In the genomic region with DNA sequence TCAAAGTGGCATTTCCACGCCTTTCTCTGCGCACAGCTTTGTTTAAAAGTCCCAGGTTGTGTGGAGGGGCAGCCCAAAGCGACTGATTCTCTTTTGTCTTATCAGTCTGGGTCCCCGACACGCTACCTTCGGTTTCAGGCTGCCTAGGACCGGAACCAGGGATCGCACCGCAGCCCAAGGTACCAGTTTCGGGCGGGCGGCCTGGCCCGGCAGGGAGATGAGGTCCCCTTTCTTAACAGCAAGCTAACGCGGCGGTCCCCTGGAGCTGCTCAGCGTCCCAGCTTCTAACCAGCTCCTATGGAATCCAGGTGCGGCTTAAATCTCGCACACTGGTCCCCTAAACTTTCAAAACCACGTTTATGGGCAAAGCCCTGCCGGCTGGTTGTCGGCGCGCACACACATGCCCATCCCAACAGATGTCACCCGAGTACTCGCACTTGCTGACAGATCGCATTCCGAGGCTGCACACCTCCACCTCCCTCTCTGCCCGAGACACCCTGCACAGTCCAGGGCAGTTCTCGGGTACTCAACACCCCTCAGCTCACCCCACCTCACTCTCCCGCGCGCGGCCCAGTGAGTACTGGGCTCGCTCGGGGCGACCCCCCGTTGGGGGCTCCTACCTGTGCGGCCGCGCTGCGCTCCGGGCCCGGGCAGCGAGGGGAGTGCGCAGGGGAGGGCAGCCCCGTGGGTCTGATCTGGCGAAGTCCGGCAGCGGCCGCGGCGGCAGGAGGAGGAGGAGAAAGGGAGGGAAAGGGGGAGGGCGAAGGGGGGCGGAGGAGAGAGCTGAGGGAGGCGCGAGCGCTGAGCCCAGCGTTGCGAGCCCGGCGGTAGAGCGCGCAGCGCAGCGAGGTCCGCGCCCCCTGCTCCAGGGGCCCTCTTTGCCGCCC, we compare ENCODE assay signal across 8 cellular contexts. TPM values are rescaled to one million over a fixed set of nuclear protein-coding genes. Genes with fewer than 3 reads are reported as not detected.
DNase-seq lines count a peak whose midpoint lies in the region; ATAC-seq and TF ChIP-seq lines count a peak whose summit lies in the region.

EFEMP1 (minus strand) TSS at position 692 of the 887 bp plus-strand sequence. CDS start 1,342 bp downstream, outside the sequence.

- no peak within 1 kb of the TSS for H3K4me3 Mint-ChIP-seq in activated CD4-positive, alpha-beta T cell treated with anti-CD3 and anti-CD28 coated beads, Interleukin-2, amount 10 ng/mL, durations not matched to agents 24 days and 14 days
- peak within 1 kb of the TSS; percentile 23 for H3K4me3 Mint-ChIP-seq in activated naive CD8-positive, alpha-beta T cell treated with anti-CD3 and anti-CD28 coated beads, Interleukin-2, amount 10 ng/mL, durations not matched to agents 7 days and 5 days

- H3K27me3 Mint-ChIP-seq in activated CD4-positive, alpha-beta T cell treated with anti-CD3 and anti-CD28 coated beads, Interleukin-2, amount 10 ng/mL, durations not matched to agents 24 days and 14 days = peaks cover 47% of the 10 kb centered on the region
- H3K27me3 Mint-ChIP-seq in activated naive CD8-positive, alpha-beta T cell treated with anti-CD3 and anti-CD28 coated beads, Interleukin-2, amount 10 ng/mL, durations not matched to agents 7 days and 5 days = peaks cover 48% of the 10 kb centered on the region

- H3K4me3 ChIP-seq in heart left ventricle = peak within 1 kb of the TSS; percentile 8 to 86 (median 68)

- intact Hi-C loops in activated CD4-positive, alpha-beta T cell treated with anti-CD3 and anti-CD28 coated beads, Interleukin-2, amount 10 ng/mL, durations not matched to agents 24 days and 14 days (cut with micrococcal nuclease) = no loop called here
- intact Hi-C loops in heart left ventricle (cut with DNase I) = no loop called here
- intact Hi-C loops in posterior vena cava (cut with DNase I) = no loop called here

- TF ChIP-seq POLR2A in heart left ventricle (IDR thresholded peaks at IDR 0.05) = peak in 1 of 2 donors; percentile 5

- 1% methylated on average over 47 to 69 of the region's 69 CpGs for WGBS in heart left ventricle, 4 donors

- H3K27me3 ChIP-seq in heart left ventricle = peaks cover 0 to 48% (median 8%) of the 10 kb centered on the region in 9 donors

- H3K9me3 ChIP-seq in heart left ventricle = no peaks in the 10 kb centered on the region

- peak; percentile 6 for DNase-seq in activated CD4-positive, alpha-beta T cell treated with anti-CD3 and anti-CD28 coated beads for 48 hours
- DNase-seq in activated CD4-positive, alpha-beta T cell treated with anti-CD3 and anti-CD28 coated beads, Interleukin-2, amount 10 ng/mL, durations not matched to agents 24 days and 14 days = no peak
- DNase-seq in HuH-7 (ENCODE audit: low spot score) (peak; percentile 80), heart left ventricle (peak; percentile 51 to 78 (median 63)), posterior vena cava (ENCODE audit: low spot score) (peak; percentile 91), cerebellar nuclear complex (lab: John Stamatoyannopoulos, UW) (no peak)
- DNase-seq in activated naive CD8-positive, alpha-beta T cell treated with anti-CD3 and anti-CD28 coated beads, Interleukin-2, amount 10 ng/mL, durations not matched to agents 7 days and 5 days = peak; percentile 26
- no peak for DNase-seq in stimulated activated CD4-positive, alpha-beta T cell treated with anti-CD3 and anti-CD28 coated beads, Interleukin-2, amount 100 ng/mL, for 24 hours

- H3K27ac ChIP-seq in heart left ventricle = peak within 1 kb of the TSS in 8 of 12 donors; percentile 42 to 74 (median 46)

- H3K9me3 Mint-ChIP-seq in activated CD4-positive, alpha-beta T cell treated with anti-CD3 and anti-CD28 coated beads, Interleukin-2, amount 10 ng/mL, durations not matched to agents 24 days and 14 days = no peaks in the 10 kb centered on the region
- H3K9me3 Mint-ChIP-seq in activated naive CD8-positive, alpha-beta T cell treated with anti-CD3 and anti-CD28 coated beads, Interleukin-2, amount 10 ng/mL, durations not matched to agents 7 days and 5 days = no peaks in the 10 kb centered on the region

- POLR2A ChIA-PET in activated naive CD8-positive, alpha-beta T cell treated with anti-CD3 and anti-CD28 coated beads, Interleukin-2, amount 10 ng/mL, durations not matched to agents 7 days and 5 days (lab: Charles Lee) = no interaction called here

- no peak for TF ChIP-seq CTCF in heart left ventricle (IDR thresholded peaks at IDR 0.05)

- H3K4me1 Mint-ChIP-seq in activated CD4-positive, alpha-beta T cell treated with anti-CD3 and anti-CD28 coated beads, Interleukin-2, amount 10 ng/mL, durations not matched to agents 24 days and 14 days = no peaks in the 10 kb centered on the region
- H3K4me1 Mint-ChIP-seq in activated naive CD8-positive, alpha-beta T cell treated with anti-CD3 and anti-CD28 coated beads, Interleukin-2, amount 10 ng/mL, durations not matched to agents 7 days and 5 days = peaks cover 6% of the 10 kb centered on the region

- H3K36me3 ChIP-seq in heart left ventricle = peaks cover 0 to 4% (median 0%) of the 10 kb centered on the region in 9 donors

- no peak for ATAC-seq in activated naive CD8-positive, alpha-beta T cell treated with anti-CD3 and anti-CD28 coated beads, Interleukin-2, amount 10 ng/mL, durations not matched to agents 7 days and 5 days (ENCODE audit: low read depth)
- ATAC-seq in heart left ventricle = peak; percentile 73 to 95 (median 90)

- H3K27ac Mint-ChIP-seq in activated CD4-positive, alpha-beta T cell treated with anti-CD3 and anti-CD28 coated beads, Interleukin-2, amount 10 ng/mL, durations not matched to agents 24 days and 14 days = no peak within 1 kb of the TSS
- no peak within 1 kb of the TSS for H3K27ac Mint-ChIP-seq in activated naive CD8-positive, alpha-beta T cell treated with anti-CD3 and anti-CD28 coated beads, Interleukin-2, amount 10 ng/mL, durations not matched to agents 7 days and 5 days

- H3K36me3 Mint-ChIP-seq in activated CD4-positive, alpha-beta T cell treated with anti-CD3 and anti-CD28 coated beads, Interleukin-2, amount 10 ng/mL, durations not matched to agents 24 days and 14 days (ENCODE audit: low read depth) = no peaks in the 10 kb centered on the region
- no peaks in the 10 kb centered on the region for H3K36me3 Mint-ChIP-seq in activated naive CD8-positive, alpha-beta T cell treated with anti-CD3 and anti-CD28 coated beads, Interleukin-2, amount 10 ng/mL, durations not matched to agents 7 days and 5 days

- peaks cover 0 to 19% (median 0%) of the 10 kb centered on the region in 12 donors for H3K4me1 ChIP-seq in heart left ventricle

RNA-seq across cellular contexts. Expression of gene EFEMP1, which starts in this region (rescaled TPM):
- not detected in 2 replicates for total RNA-seq in activated CD4-positive, alpha-beta T cell treated with anti-CD3 and anti-CD28 coated beads, Interleukin-2, amount 10 ng/mL, durations not matched to agents 24 days and 14 days
- not detected for total RNA-seq in activated naive CD8-positive, alpha-beta T cell treated with anti-CD3 and anti-CD28 coated beads, Interleukin-2, amount 10 ng/mL, durations not matched to agents 7 days and 5 days
- total RNA-seq in heart left ventricle (100 to 1,000 TPM in 2 of 9 donors, 10 to 100 TPM in 7; 25.0 to 201 (median 34.4) TPM), posterior vena cava (100 to 1,000 TPM; 327 to 476 TPM)
- polyA plus RNA-seq in heart left ventricle = 10 to 100 TPM; 11.3 to 36.5 TPM

Comparison
In these comparisons a context has a peak if more than half of its experiments do, and no peak if none do; other contexts are left out.
1. RNA of gene EFEMP1 (total RNA-seq): 327 to 476 TPM in posterior vena cava and 25.0 to 201 TPM in heart left ventricle; not detected in activated CD4-positive, alpha-beta T cell treated with anti-CD3 and anti-CD28 coated beads, Interleukin-2, amount 10 ng/mL, durations not matched to agents 24 days and 14 days and not detected in activated naive CD8-positive, alpha-beta T cell treated with anti-CD3 and anti-CD28 coated beads, Interleukin-2, amount 10 ng/mL, durations not matched to agents 7 days and 5 days; every median in the first group is over 10 times any median in the second.
2. DNase-seq: peak in activated CD4-positive, alpha-beta T cell treated with anti-CD3 and anti-CD28 coated beads for 48 hours (single experiment), HuH-7 (single experiment), heart left ventricle (5 of 5) and posterior vena cava (single experiment); none in activated CD4-positive, alpha-beta T cell treated with anti-CD3 and anti-CD28 coated beads, Interleukin-2, amount 10 ng/mL, durations not matched to agents 24 days and 14 days (single experiment), cerebellar nuclear complex (0 of 2) and stimulated activated CD4-positive, alpha-beta T cell treated with anti-CD3 and anti-CD28 coated beads, Interleukin-2, amount 100 ng/mL, for 24 hours (0 of 2).
3. Peak in DNase-seq in activated naive CD8-positive, alpha-beta T cell treated with anti-CD3 and anti-CD28 coated beads, Interleukin-2, amount 10 ng/mL, durations not matched to agents 7 days and 5 days; RNA of the gene not detected or under 1 TPM.